In the genomic region with DNA sequence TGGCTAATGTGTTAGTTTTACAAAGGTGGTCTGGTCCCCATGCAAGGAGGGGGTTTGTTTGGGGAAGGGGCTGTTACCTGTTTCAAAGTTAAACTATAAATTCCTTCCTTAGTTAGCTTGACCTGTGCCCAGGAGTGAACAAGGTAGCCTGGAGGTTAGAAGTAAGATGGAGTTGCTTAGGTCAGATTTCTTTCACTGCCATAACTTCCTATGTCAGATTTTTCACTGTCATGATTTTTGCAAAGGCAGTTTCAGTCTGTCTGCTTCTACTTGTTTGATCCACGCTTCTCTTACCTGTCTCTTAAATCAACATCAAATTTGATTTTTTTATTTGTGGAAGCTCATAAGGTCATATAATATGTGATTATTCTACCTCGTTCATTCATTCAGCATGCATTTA, we compare ENCODE assay signal across 17 cellular contexts. TPM values are rescaled to one million over a fixed set of nuclear protein-coding genes. Genes with fewer than 3 reads are reported as not detected.
DNase-seq lines count a peak whose midpoint lies in the region; ATAC-seq, FAIRE-seq and TF ChIP-seq lines count a peak whose summit lies in the region.
"Had no signal": no experiment of that assay in that cellular context is flagged by ENCODE, and none has a peak within 500 bp of the region (broad histone marks: within the 10 kb centered on the region; RNA-seq: fewer than 3 reads in every experiment).

No MANE protein-coding gene starts in this region.

- H3K36me3 ChIP-seq in DOHH2 (ENCODE audit: control insufficient read depth, low read length), result peaks cover 7% of the 10 kb centered on the region
- H3K36me3 ChIP-seq in SU-DHL-6 (ENCODE audit: low read length), result no peaks in the 10 kb centered on the region
- peaks cover 0 to 9% (median under 1%) of the 10 kb centered on the region in 4 experiments; a peak in 2 of 8 replicates for H3K36me3 ChIP-seq in H1 (ENCODE audit: control insufficient read depth in 2 of 4, insufficient read depth in 4 of 4, low read length in 3 of 4)
- no peaks in the 10 kb centered on the region for H3K36me3 ChIP-seq in CD4-positive, alpha-beta memory T cell (ENCODE audit: insufficient read depth, low read length)

- H3K9me3 Mint-ChIP-seq in activated T-cell treated with anti-CD3 and anti-CD28 coated beads, Interleukin-2, amount 50 U/mL, for 72 hours, result peaks cover 0 to 3% of the 10 kb centered on the region in 2 donors
- no peaks in the 10 kb centered on the region for H3K9me3 Mint-ChIP-seq in activated T-cell treated with anti-CD3 and anti-CD28 coated beads, Interleukin-2, amount 50 U/mL, for 24 hours
- H3K9me3 Mint-ChIP-seq in CD4-positive, alpha-beta memory T cell, result no peaks in the 10 kb centered on the region

- TF ChIP-seq RAD21 in H1 (IDR thresholded peaks at IDR 0.05 in 1 of 2, conservative IDR thresholded peaks at IDR 0.05 in 1 of 2; ENCODE audit: low read depth in 2 of 2, low read length in 2 of 2), result no peak

- H2BK15ac ChIP-seq in H1 (ENCODE audit: low read length), result peak overlapping the region; percentile 32; the same call in 1 of the 2 replicates

- peaks cover 13% of the 10 kb centered on the region; the same call in 1 of the 2 replicates for H3F3A ChIP-seq in DOHH2 (ENCODE audit: control insufficient read depth, insufficient read depth)
- H3F3A ChIP-seq in SU-DHL-6 (ENCODE audit: insufficient read depth), result peaks cover 6% of the 10 kb centered on the region; the same call in 1 of the 2 replicates

- peaks cover 53% of the 10 kb centered on the region for H3K4me1 Mint-ChIP-seq in activated T-cell treated with anti-CD3 and anti-CD28 coated beads, Interleukin-2, amount 50 U/mL, for 72 hours (ENCODE audit: low read depth)
- H3K4me1 Mint-ChIP-seq in activated T-cell treated with anti-CD3 and anti-CD28 coated beads, Interleukin-2, amount 50 U/mL, for 24 hours (ENCODE audit: low read depth), result peaks cover 43% of the 10 kb centered on the region
- peaks cover 25 to 38% (median 30%) of the 10 kb centered on the region in 4 donors for H3K4me1 Mint-ChIP-seq in CD4-positive, alpha-beta memory T cell

- FAIRE-seq in H1 (lab: Jason Lieb, UNC), result no peak
- FAIRE-seq: A204.1 had no signal

- H3K27ac Mint-ChIP-seq in activated T-cell treated with anti-CD3 and anti-CD28 coated beads, Interleukin-2, amount 50 U/mL, for 72 hours, result peak overlapping the region; percentile 26
- no peak overlapping the region for H3K27ac Mint-ChIP-seq in activated T-cell treated with anti-CD3 and anti-CD28 coated beads, Interleukin-2, amount 50 U/mL, for 24 hours
- H3K27ac Mint-ChIP-seq in CD4-positive, alpha-beta memory T cell, result peak overlapping the region in 1 of 7 donors; percentile 46

- H3K4me3 Mint-ChIP-seq in activated T-cell treated with anti-CD3 and anti-CD28 coated beads, Interleukin-2, amount 50 U/mL, for 72 hours, result no peak overlapping the region
- H3K4me3 Mint-ChIP-seq in activated T-cell treated with anti-CD3 and anti-CD28 coated beads, Interleukin-2, amount 50 U/mL, for 24 hours, result no peak overlapping the region
- H3K4me3 Mint-ChIP-seq in CD4-positive, alpha-beta memory T cell, result no peak overlapping the region

- H2AFZ ChIP-seq in SU-DHL-6 (ENCODE audit: low read depth, low read length, severe bottlenecking) (no peak overlapping the region), H1 (ENCODE audit: low read length) (no peak overlapping the region)
- H2AFZ ChIP-seq: GM23248 had no signal

- TF ChIP-seq CTCF in DOHH2 (IDR thresholded peaks at IDR 0.05; ENCODE audit: low read depth, low read length, poor library complexity, severe bottlenecking) (no peak), SU-DHL-6 (IDR thresholded peaks at IDR 0.05; ENCODE audit: insufficient read depth, low read length, poor library complexity, severe bottlenecking) (no peak), H1 (IDR thresholded peaks at IDR 0.05; ENCODE audit: control extremely low read depth in 1 of 3, insufficient read depth in 1 of 3, low read depth in 1 of 3, low read length in 3 of 3) (no peak)

- DNase-seq in activated T-cell treated with anti-CD3 and anti-CD28 coated beads, Interleukin-2, amount 50 U/mL, for 72 hours, result no peak
- DNase-seq in activated T-cell treated with anti-CD3 and anti-CD28 coated beads, Interleukin-2, amount 50 U/mL, for 24 hours, result no peak
- DNase-seq in H1 (ENCODE audit: low read depth in 1 of 2, low spot score in 2 of 2), result no peak
- no peak for DNase-seq in activated effector memory CD4-positive, alpha-beta T cell treated with Interleukin-2 at 50 U/mL for 16 hours
- no peak for DNase-seq in CD4-positive, alpha-beta memory T cell
- DNase-seq: DMS79, GM23248, HCEC 1CT, NCI-H187, NCI-H2107, NCI-H510A treated with DMSO at 0.1 percent for 48 hours, SHP77, SK-N-SH had no signal

- no peak overlapping the region for H3K23ac ChIP-seq in H1 (ENCODE audit: insufficient read length)

- no peak overlapping the region for H3K4ac ChIP-seq in H1 (replicated peaks; ENCODE audit: insufficient read length, low read depth, low read length)

- no peak overlapping the region for H4K91ac ChIP-seq in H1 (replicated peaks; ENCODE audit: insufficient read length, low read length)

- H3K4me3 ChIP-seq in DOHH2 (ENCODE audit: low read length) (no peak overlapping the region), SU-DHL-6 (ENCODE audit: insufficient read depth, low read length, poor library complexity, severe bottlenecking) (no peak overlapping the region), H1 (ENCODE audit: extremely low read depth in 1 of 4, insufficient read depth in 2 of 4, low read depth in 3 of 4, low read length in 4 of 4) (no peak overlapping the region)
- H3K4me3 ChIP-seq in CD4-positive, alpha-beta memory T cell (ENCODE audit: low read length in 2 of 2), result no peak overlapping the region
- H3K4me3 ChIP-seq: GM23248 had no signal

- H2AK5ac ChIP-seq in H1 (ENCODE audit: low read depth, low read length), result no peak overlapping the region

- H3K23me2 ChIP-seq in H1 (ENCODE audit: low read depth, low read length), result no peaks in the 10 kb centered on the region

- H4K5ac ChIP-seq in H1 (ENCODE audit: insufficient read length, low read depth, low read length), result no peak overlapping the region

- H3K27me3 ChIP-seq in DOHH2 (ENCODE audit: control insufficient read depth, low read length) (no peaks in the 10 kb centered on the region), SU-DHL-6 (ENCODE audit: low read length) (no peaks in the 10 kb centered on the region), H1 (replicated peaks in 1 of 4; ENCODE audit: control insufficient read depth in 3 of 4, extremely low read depth in 1 of 4, insufficient read depth in 3 of 4, low read length in 3 of 4) (no peaks in the 10 kb centered on the region)
- H3K27me3 ChIP-seq in CD4-positive, alpha-beta memory T cell (ENCODE audit: insufficient read depth, low read length), result no peaks in the 10 kb centered on the region

- no peaks in the 10 kb centered on the region for H3K79me2 ChIP-seq in DOHH2 (ENCODE audit: control insufficient read depth, low read length)
- H3K79me2 ChIP-seq in SU-DHL-6 (ENCODE audit: insufficient read depth, low read length), result no peaks in the 10 kb centered on the region
- H3K79me2 ChIP-seq in H1 (ENCODE audit: control insufficient read depth in 1 of 2, insufficient read depth in 2 of 2, low read length in 2 of 2), result no peaks in the 10 kb centered on the region

- TF ChIP-seq POLR2A in H1 (IDR thresholded peaks at IDR 0.05; ENCODE audit: control extremely low read depth in 1 of 2, low read depth in 2 of 2, low read length in 2 of 2), result no peak

- H3K9me3 ChIP-seq in DOHH2 (ENCODE audit: control insufficient read depth, insufficient read depth, low read length), result peaks cover 13% of the 10 kb centered on the region
- no peaks in the 10 kb centered on the region for H3K9me3 ChIP-seq in SU-DHL-6 (ENCODE audit: insufficient read depth, low read length)
- peaks cover 4 to 8% of the 10 kb centered on the region in 2 experiments; a peak in 2 of 4 replicates for H3K9me3 ChIP-seq in H1 (ENCODE audit: insufficient read depth in 2 of 2, low read depth in 1 of 2, low read length in 1 of 2)
- no peaks in the 10 kb centered on the region for H3K9me3 ChIP-seq in CD4-positive, alpha-beta memory T cell (ENCODE audit: control insufficient read depth in 1 of 2, low read length in 2 of 2)
- H3K9me3 ChIP-seq: SK-N-SH had no signal

- H3K27ac ChIP-seq in DOHH2 (ENCODE audit: low read depth, low read length) (peak overlapping the region; percentile 49), SU-DHL-6 (ENCODE audit: low read depth, low read length) (peak overlapping the region; percentile 64), H1 (ENCODE audit: low read depth, low read length) (no peak overlapping the region)
- no peak overlapping the region for H3K27ac ChIP-seq in CD4-positive, alpha-beta memory T cell (ENCODE audit: low read depth, low read length)
- H3K27ac ChIP-seq: GM23248 had no signal

- POLR2A ChIA-PET in H1 (lab: Charles Lee; ENCODE audit: partially characterized antibody), result interaction anchor here (1.2 kb wide), 1 partner anchor 8 kb away, joined by 3 read pairs; no protein-coding TSS in a partner anchor
- POLR2A ChIA-PET in CD4-positive, alpha-beta memory T cell (lab: Charles Lee; ENCODE audit: partially characterized antibody), result no interaction called here

- no peak overlapping the region for H4K8ac ChIP-seq in H1 (ENCODE audit: extremely low read depth, insufficient read depth, low read length)

- H2BK5ac ChIP-seq in H1 (ENCODE audit: low read depth, low read length), result no peak overlapping the region

- H3K27me3 Mint-ChIP-seq in activated T-cell treated with anti-CD3 and anti-CD28 coated beads, Interleukin-2, amount 50 U/mL, for 72 hours (ENCODE audit: low read depth), result no peaks in the 10 kb centered on the region
- no peaks in the 10 kb centered on the region for H3K27me3 Mint-ChIP-seq in activated T-cell treated with anti-CD3 and anti-CD28 coated beads, Interleukin-2, amount 50 U/mL, for 24 hours
- H3K27me3 Mint-ChIP-seq in CD4-positive, alpha-beta memory T cell, result no peaks in the 10 kb centered on the region

- no peaks in the 10 kb centered on the region for H4K20me1 ChIP-seq in DOHH2 (ENCODE audit: control insufficient read depth, insufficient read depth, low read depth, low read length)
- H4K20me1 ChIP-seq in SU-DHL-6 (ENCODE audit: low read depth, low read length), result no peaks in the 10 kb centered on the region
- no peaks in the 10 kb centered on the region for H4K20me1 ChIP-seq in H1 (replicated peaks in 1 of 2; ENCODE audit: control insufficient read depth in 1 of 2, insufficient read depth in 2 of 2, low read length in 2 of 2)

- peaks cover 69% of the 10 kb centered on the region for H3K4me1 ChIP-seq in DOHH2 (ENCODE audit: control insufficient read depth, low read length)
- peaks cover 0 to 6% (median 2%) of the 10 kb centered on the region in 4 experiments; a peak in 3 of 7 replicates for H3K4me1 ChIP-seq in H1 (replicated peaks in 1 of 4; ENCODE audit: control insufficient read depth in 3 of 4, insufficient read depth in 4 of 4, low read length in 3 of 4)
- peaks cover 34% of the 10 kb centered on the region for H3K4me1 ChIP-seq in CD4-positive, alpha-beta memory T cell (ENCODE audit: insufficient read depth, low read length)

- intact Hi-C loops in CD4-positive, alpha-beta memory T cell (cut with micrococcal nuclease), result no loop called here

- H3K18ac ChIP-seq in H1 (ENCODE audit: extremely low read depth, low read length), result no peak overlapping the region

- 0 out of 2 replicates have a peak, but pooled peaks cover 2% of the 10 kb centered on the region for H3K79me1 ChIP-seq in H1 (ENCODE audit: low read depth, low read length)

- no peak for TF ChIP-seq EP300 in H1 (IDR thresholded peaks at IDR 0.05; ENCODE audit: borderline replicate concordance in 1 of 2, low read depth in 2 of 2, low read length in 2 of 2)

- CTCF ChIA-PET in H1 (lab: Charles Lee; ENCODE audit: partially characterized antibody), result no interaction called here
- CTCF ChIA-PET in CD4-positive, alpha-beta memory T cell (lab: Charles Lee; ENCODE audit: partially characterized antibody), result no interaction called here

- H3K9ac ChIP-seq in SU-DHL-6 (ENCODE audit: low read length), result no peak overlapping the region
- H3K9ac ChIP-seq in H1 (replicated peaks in 1 of 4; ENCODE audit: extremely low read depth in 1 of 4, low read depth in 3 of 4, low read length in 3 of 4), result no peak overlapping the region
- H3K9ac ChIP-seq: GM23248, SK-N-SH had no signal

- H3K14ac ChIP-seq in H1 (ENCODE audit: insufficient read length), result no peak overlapping the region

- no peak overlapping the region for H2BK12ac ChIP-seq in H1 (ENCODE audit: low read depth, low read length)

- H3K4me2 ChIP-seq in DOHH2 (ENCODE audit: low read length) (no peak overlapping the region), SU-DHL-6 (ENCODE audit: low read depth, low read length, poor library complexity, severe bottlenecking) (no peak overlapping the region), H1 (ENCODE audit: insufficient read depth in 1 of 2, low read depth in 2 of 2, low read length in 2 of 2) (no peak overlapping the region)
- H3K4me2 ChIP-seq: SK-N-SH had no signal

- H3K9me2 ChIP-seq in DOHH2 (replicated peaks; ENCODE audit: control insufficient read depth, low read length) (no peaks in the 10 kb centered on the region), SU-DHL-6 (replicated peaks; ENCODE audit: insufficient read depth, low read length) (no peaks in the 10 kb centered on the region)
- H3K9me2 ChIP-seq: SK-N-SH had no signal

- WGBS in H1 (ENCODE audit: extremely low coverage in 1 of 2, insufficient coverage in 1 of 2, insufficient read length in 1 of 2, insufficient replicate concordance in 2 of 2, low coverage in 1 of 2, low lambda C conversion rate in 2 of 2, missing lambda C conversion rate in 1 of 2), 2 experiments, result 97% methylated on average over 2 of the region's 2 CpGs; no CpG with 5 or more reads in 1 of the 2 experiments

- ATAC-seq in activated T-cell treated with anti-CD3 and anti-CD28 coated beads, Interleukin-2, amount 50 U/mL, for 72 hours (replicated peaks in 1 of 2), result no peak
- no peak for ATAC-seq in GM19324 (IDR thresholded peaks at IDR 0.05; ENCODE audit: low FRiP score, unreplicated experiment)

- H2BK120ac ChIP-seq in H1 (replicated peaks; ENCODE audit: low read depth, low read length), result no peak overlapping the region

- H3K36me3 Mint-ChIP-seq in activated T-cell treated with anti-CD3 and anti-CD28 coated beads, Interleukin-2, amount 50 U/mL, for 72 hours (ENCODE audit: insufficient read depth in 2 of 2), result peaks cover 0 to 3% of the 10 kb centered on the region in 2 donors
- peaks cover 7% of the 10 kb centered on the region for H3K36me3 Mint-ChIP-seq in activated T-cell treated with anti-CD3 and anti-CD28 coated beads, Interleukin-2, amount 50 U/mL, for 24 hours (ENCODE audit: low read depth)
- H3K36me3 Mint-ChIP-seq in CD4-positive, alpha-beta memory T cell, result peaks cover 0 to 6% of the 10 kb centered on the region in 2 donors

- no peak overlapping the region for H3K56ac ChIP-seq in H1 (replicated peaks; ENCODE audit: insufficient read length, low read depth, low read length)

- no peak overlapping the region for H2BK20ac ChIP-seq in H1 (ENCODE audit: low read length)

RNA-seq across cellular contexts. Expression of a gene that starts 28.6 kb away (rescaled TPM):
- total RNA-seq in activated T-cell treated with anti-CD3 and anti-CD28 coated beads, Interleukin-2, amount 50 U/mL, for 72 hours, result 1 to 10 TPM; 5.1 to 6.3 TPM
- 6.0 and 7.0 TPM in 2 replicates for total RNA-seq in H1 (2021; fragmentation: NEBNext Ultra II Directional; extraction: Animal tissue kit (Norgen Biotek cat#: 25700))
- polyA plus RNA-seq in H1 (2011; rRNA removed), result 2.8 and 3.3 TPM in 2 replicates
- polyA plus RNA-seq in H1 (2011; cell fraction: cytosol; rRNA removed), result 3.2 TPM
- polyA plus RNA-seq in H1 (2011; cell fraction: nucleus; rRNA removed), result 17.0 TPM
- 4.0 to 5.0 TPM (median 4.5 TPM) in 4 replicates for polyA plus RNA-seq in H1 (2012, experiment 1 of 2)
- 0.31 TPM for polyA plus RNA-seq in H1 (2012, experiment 2 of 2)
- polyA plus RNA-seq in H1 (2013, experiment 1 of 2), result 2.6 TPM
- 2.0 TPM for polyA plus RNA-seq in H1 (2013, experiment 2 of 2)
- polyA minus RNA-seq in H1 (2011; rRNA and poly(A)+ RNA removed), result 12.2 and 14.3 TPM in 2 replicates
- polyA minus RNA-seq in H1 (2011; cell fraction: cytosol; rRNA and poly(A)+ RNA removed), result 4.0 TPM
- polyA minus RNA-seq in H1 (2011; cell fraction: nucleus; rRNA and poly(A)+ RNA removed), result 16.6 TPM
- 1 to 10 TPM; 4.5 to 6.1 TPM for total RNA-seq in CD4-positive, alpha-beta memory T cell
- under 1 TPM in 1 of 2 donors, not detected in 1; 0.49 TPM for polyA plus RNA-seq in CD4-positive, alpha-beta memory T cell

RNA-seq across cellular contexts. Expression of a gene that starts 55.3 kb away (rescaled TPM):
- total RNA-seq in activated T-cell treated with anti-CD3 and anti-CD28 coated beads, Interleukin-2, amount 50 U/mL, for 72 hours, result 10 to 100 TPM; 32.1 to 43.6 TPM
- 28.8 and 33.5 TPM in 2 replicates for total RNA-seq in H1 (2021; fragmentation: NEBNext Ultra II Directional; extraction: Animal tissue kit (Norgen Biotek cat#: 25700))
- polyA plus RNA-seq in H1 (2011; rRNA removed), result 8.4 and 12.1 TPM in 2 replicates
- 16.4 TPM for polyA plus RNA-seq in H1 (2011; cell fraction: cytosol; rRNA removed)
- polyA plus RNA-seq in H1 (2011; cell fraction: nucleus; rRNA removed), result 6.5 TPM
- 12.9 to 22.1 TPM (median 14.3 TPM) in 4 replicates for polyA plus RNA-seq in H1 (2012, experiment 1 of 2)
- 4.5 TPM for polyA plus RNA-seq in H1 (2012, experiment 2 of 2)
- 14.6 TPM for polyA plus RNA-seq in H1 (2013, experiment 1 of 2)
- polyA plus RNA-seq in H1 (2013, experiment 2 of 2), result 14.9 TPM
- 11.9 and 14.6 TPM in 2 replicates for polyA minus RNA-seq in H1 (2011; rRNA and poly(A)+ RNA removed)
- 10.3 TPM for polyA minus RNA-seq in H1 (2011; cell fraction: cytosol; rRNA and poly(A)+ RNA removed)
- polyA minus RNA-seq in H1 (2011; cell fraction: nucleus; rRNA and poly(A)+ RNA removed), result 12.3 TPM
- total RNA-seq in CD4-positive, alpha-beta memory T cell, result 10 to 100 TPM; 16.4 to 20.0 TPM
- polyA plus RNA-seq in CD4-positive, alpha-beta memory T cell, result 10 to 100 TPM; 26.4 to 28.2 TPM

RNA-seq across cellular contexts. Expression of a gene that starts 55.4 kb away (rescaled TPM):
- 10 to 100 TPM; 26.2 to 29.3 TPM for total RNA-seq in activated T-cell treated with anti-CD3 and anti-CD28 coated beads, Interleukin-2, amount 50 U/mL, for 72 hours
- total RNA-seq in H1 (2021; fragmentation: NEBNext Ultra II Directional; extraction: Animal tissue kit (Norgen Biotek cat#: 25700)), result 11.1 and 12.7 TPM in 2 replicates
- 4.9 and 5.0 TPM in 2 replicates for polyA plus RNA-seq in H1 (2011; rRNA removed)
- 6.6 TPM for polyA plus RNA-seq in H1 (2011; cell fraction: cytosol; rRNA removed)
- polyA plus RNA-seq in H1 (2011; cell fraction: nucleus; rRNA removed), result 2.6 TPM
- 7.3 to 10.3 TPM (median 7.5 TPM) in 4 replicates for polyA plus RNA-seq in H1 (2012, experiment 1 of 2)
- 1.6 TPM for polyA plus RNA-seq in H1 (2012, experiment 2 of 2)
- polyA plus RNA-seq in H1 (2013, experiment 1 of 2), result 6.0 TPM
- polyA plus RNA-seq in H1 (2013, experiment 2 of 2), result 5.5 TPM
- 6.1 and 8.4 TPM in 2 replicates for polyA minus RNA-seq in H1 (2011; rRNA and poly(A)+ RNA removed)
- polyA minus RNA-seq in H1 (2011; cell fraction: cytosol; rRNA and poly(A)+ RNA removed), result 2.3 TPM
- 5.4 TPM for polyA minus RNA-seq in H1 (2011; cell fraction: nucleus; rRNA and poly(A)+ RNA removed)
- total RNA-seq in CD4-positive, alpha-beta memory T cell, result 10 to 100 TPM; 19.0 to 20.0 TPM
- polyA plus RNA-seq in CD4-positive, alpha-beta memory T cell, result 1 to 10 TPM; 6.6 to 9.2 TPM

Comparison
In these comparisons a context has a peak if more than half of its experiments do, and no peak if none do; other contexts are left out.
1. H3K27ac ChIP-seq: peak in DOHH2 (single experiment) and SU-DHL-6 (single experiment); none in H1 (single experiment) and CD4-positive, alpha-beta memory T cell (single experiment).